17 cellular contexts compared by ENCODE assay signal in genomic region chr10:112226439-112227248, GRCh38. TPM values are rescaled to one million over a fixed set of nuclear protein-coding genes. Genes with fewer than 3 reads are reported as not detected.
"Had no signal": no experiment of that assay in that cellular context is flagged by ENCODE, and none has a peak within 500 bp of the region (broad histone marks: within the 10 kb centered on the region; RNA-seq: fewer than 3 reads in every experiment).

No MANE protein-coding gene starts in this region.

- H3K4me1 ChIP-seq: suprapubic skin had no signal

- H3K4me3 ChIP-seq: coronary artery, left lung, suprapubic skin had no signal

- H3K9me3 ChIP-seq: left lung, suprapubic skin had no signal

- ATAC-seq: activated CD8-positive, alpha-beta T cell treated with anti-CD3 and anti-CD28 coated beads, Interleukin-2, amount 10 ng/mL, durations not matched to agents 7 days and 5 days; stimulated activated naive CD8-positive, alpha-beta T cell treated with anti-CD3 and anti-CD28 coated beads, Interleukin-15, Interleukin-2, amounts not matched to agents 100 U/mL and 50 U/mL, for 24 hours had no signal

- H3K36me3 ChIP-seq: left lung, suprapubic skin had no signal

- DNase-seq: activated CD4-positive, alpha-beta T cell treated with anti-CD3 and anti-CD28 coated beads, Interleukin-2, amount 10 ng/mL, durations not matched to agents 24 days and 14 days; activated CD8-positive, alpha-beta T cell treated with anti-CD3 and anti-CD28 coated beads, Interleukin-2, amount 10 ng/mL, durations not matched to agents 7 days and 5 days; activated naive CD4-positive, alpha-beta T cell treated with Interleukin-2 at 50 U/mL for 16 hours; activated naive CD8-positive, alpha-beta T cell treated with anti-CD3 and anti-CD28 coated beads, Interleukin-2, amount 10 ng/mL, durations not matched to agents 7 days and 5 days; activated T-cell treated with anti-CD3 and anti-CD28 coated beads, Interleukin-2, amount 50 U/mL, for 24 hours; central memory CD4-positive, alpha-beta T cell; head of caudate nucleus; kidney; left lung; occipital lobe; stimulated activated naive CD8-positive, alpha-beta T cell treated with anti-CD3 and anti-CD28 coated beads, Interleukin-15, Interleukin-2, amounts not matched to agents 100 U/mL and 50 U/mL, for 24 hours had no signal

- H3K27me3 ChIP-seq: suprapubic skin had no signal

- H3K27ac ChIP-seq: coronary artery, left lung, suprapubic skin had no signal

RNA-seq across cellular contexts. Expression of gene TECTB, which starts 56.6 kb away (rescaled TPM):
- total RNA-seq: activated CD4-positive, alpha-beta T cell treated with anti-CD3 and anti-CD28 coated beads, Interleukin-2, amount 10 ng/mL, durations not matched to agents 24 days and 14 days; activated CD8-positive, alpha-beta T cell treated with anti-CD3 and anti-CD28 coated beads, Interleukin-2, amount 10 ng/mL, durations not matched to agents 7 days and 5 days; activated naive CD8-positive, alpha-beta T cell treated with anti-CD3 and anti-CD28 coated beads, Interleukin-2, amount 10 ng/mL, durations not matched to agents 7 days and 5 days; activated T-helper 2 cell treated with anti-CD3 and anti-CD28 coated beads, Interferon-gamma antibody, Interleukin-2, Interleukin-4, amounts not matched to agents 10 μg/mL and 5 μg/mL and 100 μg/mL, durations not matched to agents 14 hours and 24 hours and 36 hours; epithelial cell of proximal tubule; kidney; left lung; posterior vena cava; skeletal muscle tissue; suprapubic skin had no signal
